7 cellular contexts compared by ENCODE assay signal in the genomic region with DNA sequence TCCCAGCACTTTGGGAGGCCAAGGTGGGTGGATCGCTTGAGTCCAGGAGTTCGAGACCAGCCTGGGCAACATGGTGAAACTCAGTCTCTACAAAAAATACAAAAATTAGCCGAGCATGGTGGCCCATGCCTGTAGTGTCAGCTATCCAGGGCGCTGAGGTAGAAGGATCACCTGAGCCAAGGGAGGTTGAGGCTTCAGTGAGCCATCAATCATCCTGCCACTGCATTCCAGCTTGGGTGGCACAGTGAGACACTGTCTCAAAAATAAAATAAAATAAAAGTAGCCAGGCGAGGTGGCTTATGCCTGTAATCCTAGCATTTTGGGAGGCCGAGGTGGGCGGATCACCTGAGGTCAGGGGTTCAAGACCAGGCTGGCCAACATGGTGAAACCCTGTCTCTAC. TPM values are rescaled to one million over a fixed set of nuclear protein-coding genes. Genes with fewer than 3 reads are reported as not detected.
DNase-seq lines count a peak whose midpoint lies in the region; ATAC-seq and TF ChIP-seq lines count a peak whose summit lies in the region.
"Not testable (repeated sequence)": the region's sequence is repeated elsewhere in the genome, so short reads cannot be mapped to it uniquely, and the experiment has no call there.

No MANE protein-coding gene starts in this region.

- ATAC-seq in RWPE2 (ENCODE audit: low read depth); gastroesophageal sphincter; naive B cell (ENCODE audit: low read depth in 2 of 2): not testable (repeated sequence)

- H3K27me3 Mint-ChIP-seq in IgD-negative memory B cell; dendritic cell treated with granulocyte-macrophage colony-stimulating factor and Interleukin-4, amounts not matched to agents 40 ng/mL and 50 ng/mL, for 4 days; naive B cell: not testable (repeated sequence)

- peaks cover 33 to 68% (median 52%) of the 10 kb centered on the region in 3 donors for H3K4me1 Mint-ChIP-seq in IgD-negative memory B cell
- peaks cover 65% of the 10 kb centered on the region for H3K4me1 Mint-ChIP-seq in dendritic cell treated with granulocyte-macrophage colony-stimulating factor and Interleukin-4, amounts not matched to agents 40 ng/mL and 50 ng/mL, for 4 days (ENCODE audit: low read depth)
- peaks cover 55 to 84% (median 78%) of the 10 kb centered on the region in 3 donors for H3K4me1 Mint-ChIP-seq in naive B cell

- not testable (repeated sequence) for H3K36me3 Mint-ChIP-seq in IgD-negative memory B cell; dendritic cell treated with granulocyte-macrophage colony-stimulating factor and Interleukin-4, amounts not matched to agents 40 ng/mL and 50 ng/mL, for 4 days (ENCODE audit: low read depth); naive B cell

- H3K4me2 ChIP-seq in BLaER1 treated with 17β-estradiol and CSF1 and Interleukin-3, amounts not matched to agents 10 nM and 100 nM = peak overlapping the region; percentile 81 to 98 (median 94)

- DNase-seq in RWPE2 (ENCODE audit: low spot score); naive B cell; thyroid gland: not testable (repeated sequence)

- not testable (repeated sequence) for TF ChIP-seq POLR2A in gastroesophageal sphincter (IDR thresholded peaks at IDR 0.05); thyroid gland (IDR thresholded peaks at IDR 0.05)

- peaks cover 0 to 39% (median 0%) of the 10 kb centered on the region in 11 experiments; a peak in 4 of 22 replicates for H4K20me1 ChIP-seq in BLaER1 treated with 17β-estradiol and CSF1 and Interleukin-3, amounts not matched to agents 10 nM and 100 nM

- H3K36me3 ChIP-seq in BLaER1 treated with 17β-estradiol and CSF1 and Interleukin-3, amounts not matched to agents 10 nM and 100 nM; gastroesophageal sphincter; thyroid gland: not testable (repeated sequence)
- peaks cover 28% of the 10 kb centered on the region for H3K36me3 ChIP-seq in RWPE2 (ENCODE audit: low read depth)

- peak overlapping the region; percentile 51 to 98 (median 90); a peak in 21 of 22 replicates for H3K27ac ChIP-seq in BLaER1 treated with 17β-estradiol and CSF1 and Interleukin-3, amounts not matched to agents 10 nM and 100 nM
- H3K27ac ChIP-seq in RWPE2 (ENCODE audit: poor library complexity, severe bottlenecking) (peak overlapping the region; percentile 91), gastroesophageal sphincter (peak overlapping the region in 3 of 4 donors; percentile 48 to 97 (median 94)), thyroid gland (peak overlapping the region in 2 of 3 donors; percentile 62 to 98)

- H3K4me3 ChIP-seq in BLaER1 treated with 17β-estradiol and CSF1 and Interleukin-3, amounts not matched to agents 10 nM and 100 nM = peak overlapping the region in 5 of 10 experiments; percentile 6 to 40 (median 30); a peak in 5 of 20 replicates
- H3K4me3 ChIP-seq in RWPE2 (ENCODE audit: severe bottlenecking); gastroesophageal sphincter; thyroid gland (replicated peaks in 1 of 3): not testable (repeated sequence)

- not testable (repeated sequence) for TF ChIP-seq CTCF in RWPE2 (IDR thresholded peaks at IDR 0.05; ENCODE audit: poor library complexity, severe bottlenecking); gastroesophageal sphincter (IDR thresholded peaks at IDR 0.05); thyroid gland (IDR thresholded peaks at IDR 0.05)

- intact Hi-C loops in dendritic cell treated with granulocyte-macrophage colony-stimulating factor and Interleukin-4, amounts not matched to agents 40 ng/mL and 50 ng/mL, for 4 days (cut with micrococcal nuclease); thyroid gland (cut with DNase I): not testable (repeated sequence)

- H3K4me1 ChIP-seq in BLaER1 treated with 17β-estradiol and CSF1 and Interleukin-3, amounts not matched to agents 10 nM and 100 nM = peaks cover 88 to 100% (median 93%) of the 10 kb centered on the region in 10 experiments
- H3K4me1 ChIP-seq in RWPE2 (ENCODE audit: insufficient read depth, poor library complexity, severe bottlenecking) (peaks cover 79% of the 10 kb centered on the region), gastroesophageal sphincter (peaks cover 0 to 97% (median 37%) of the 10 kb centered on the region in 3 donors), thyroid gland (peaks cover 60 to 81% of the 10 kb centered on the region in 2 donors)

- peak overlapping the region in 2 of 4 donors; percentile 52 to 87 for H3K4me3 Mint-ChIP-seq in IgD-negative memory B cell
- H3K4me3 Mint-ChIP-seq in dendritic cell treated with granulocyte-macrophage colony-stimulating factor and Interleukin-4, amounts not matched to agents 40 ng/mL and 50 ng/mL, for 4 days = not testable (repeated sequence)
- peak overlapping the region in 5 of 8 donors; percentile 28 to 81 (median 77) for H3K4me3 Mint-ChIP-seq in naive B cell

- TF ChIP-seq EP300 in gastroesophageal sphincter (IDR thresholded peaks at IDR 0.05) = not testable (repeated sequence)

- H3K9me3 ChIP-seq in BLaER1 treated with 17β-estradiol and CSF1 and Interleukin-3, amounts not matched to agents 10 nM and 100 nM (replicated peaks in 1 of 11); RWPE2 (ENCODE audit: severe bottlenecking); gastroesophageal sphincter; thyroid gland: not testable (repeated sequence)

- H3K27ac Mint-ChIP-seq in IgD-negative memory B cell (peak overlapping the region in 2 of 3 donors; percentile 89 to 92), naive B cell (peak overlapping the region; percentile 52 to 99 (median 92))
- peak overlapping the region; percentile 37 for H3K27ac Mint-ChIP-seq in dendritic cell treated with granulocyte-macrophage colony-stimulating factor and Interleukin-4, amounts not matched to agents 40 ng/mL and 50 ng/mL, for 4 days

- 83% methylated on average over 1 to 5 of the region's 7 CpGs for WGBS in gastroesophageal sphincter (ENCODE audit: low coverage in 1 of 2), 2 donors
- 86 to 91% methylated on average over 7 of the region's 7 CpGs for WGBS in thyroid gland, 2 donors

- H3K9ac ChIP-seq in BLaER1 treated with 17β-estradiol and CSF1 and Interleukin-3, amounts not matched to agents 10 nM and 100 nM = peak overlapping the region; percentile 16 to 90 (median 64); a peak in 19 of 22 replicates

- H3K9me3 Mint-ChIP-seq in IgD-negative memory B cell; dendritic cell treated with granulocyte-macrophage colony-stimulating factor and Interleukin-4, amounts not matched to agents 40 ng/mL and 50 ng/mL, for 4 days; naive B cell: not testable (repeated sequence)

- H3K27me3 ChIP-seq in BLaER1 treated with 17β-estradiol and CSF1 and Interleukin-3, amounts not matched to agents 10 nM and 100 nM; RWPE2 (ENCODE audit: insufficient read depth, poor library complexity, severe bottlenecking); gastroesophageal sphincter; thyroid gland: not testable (repeated sequence)

RNA-seq across cellular contexts. Expression of a gene that starts 13.1 kb away (rescaled TPM):
- 191 TPM for polyA plus RNA-seq in IgD-negative memory B cell
- total RNA-seq in gastroesophageal sphincter = 10 to 100 TPM; 18.7 to 44.9 (median 41.9) TPM
- polyA plus RNA-seq in naive B cell (ENCODE audit: low read depth in 6 of 6) = 100 to 1,000 TPM in 4 of 6 donors, 10 to 100 TPM in 2; 96.8 to 172 (median 103) TPM
- 100 to 1,000 TPM in 1 of 4 donors, 10 to 100 TPM in 3; 49.5 to 163 (median 69.9) TPM for total RNA-seq in thyroid gland

RNA-seq across cellular contexts. Expression of a gene that starts 45.7 kb away (rescaled TPM):
- polyA plus RNA-seq in IgD-negative memory B cell (304 TPM), naive B cell (ENCODE audit: low read depth in 6 of 6) (100 to 1,000 TPM; 204 to 259 (median 235) TPM)
- total RNA-seq in gastroesophageal sphincter (10 to 100 TPM; 22.8 to 35.6 (median 25.5) TPM), thyroid gland (10 to 100 TPM; 24.3 to 90.0 (median 30.8) TPM)

RNA-seq across cellular contexts. Expression of a gene that starts 45.9 kb away (rescaled TPM):
- polyA plus RNA-seq in IgD-negative memory B cell (1.3 TPM), naive B cell (ENCODE audit: low read depth in 6 of 6) (1 to 10 TPM in 4 of 6 donors, under 1 TPM in 2; 0.70 to 2.1 (median 1.3) TPM)
- total RNA-seq in gastroesophageal sphincter (1 to 10 TPM; 2.0 to 8.9 (median 7.5) TPM), thyroid gland (10 to 100 TPM in 2 of 4 donors, 1 to 10 TPM in 2; 7.1 to 28.1 (median 13.6) TPM)

Comparison
In these comparisons a context has a peak if more than half of its experiments do, and no peak if none do; other contexts are left out.
1. H3K27ac Mint-ChIP-seq: peak in every context shown above with its lines; median percentile 92 in naive B cell; 90 in IgD-negative memory B cell; 37 in dendritic cell treated with granulocyte-macrophage colony-stimulating factor and Interleukin-4, amounts not matched to agents 40 ng/mL and 50 ng/mL, for 4 days.